In the genomic region with DNA sequence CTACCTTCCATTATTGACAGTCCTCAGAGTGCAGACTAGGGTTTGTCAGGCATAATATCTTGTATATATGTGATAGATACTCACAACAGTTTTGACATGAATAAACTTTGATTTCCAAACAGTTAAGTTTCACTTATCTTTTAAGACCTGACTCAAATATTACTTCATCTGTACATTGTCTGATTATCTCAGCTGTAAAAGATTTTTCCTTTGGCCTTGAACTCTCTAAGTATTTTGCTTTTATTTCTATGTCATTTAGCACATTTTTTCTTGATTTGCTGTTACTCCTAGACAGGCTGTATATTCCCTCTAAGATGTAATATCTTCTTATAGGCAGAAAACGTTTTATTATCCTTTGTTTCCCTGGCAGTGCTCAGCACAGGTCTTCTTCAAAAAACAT, we compare ENCODE assay signal across 17 cellular contexts.
A peak's percentile ranks its signal among the peaks of the same experiment; 100 is the strongest.
DNase-seq lines count a peak whose midpoint lies in the region; ATAC-seq and TF ChIP-seq lines count a peak whose summit lies in the region.
"Had no signal": no experiment of that assay in that cellular context is flagged by ENCODE, and none has a peak within 500 bp of the region (broad histone marks: within the 10 kb centered on the region; RNA-seq: fewer than 3 reads in every experiment).

No MANE protein-coding gene starts in this region.

- H3K9ac ChIP-seq in adipocyte (ENCODE audit: low read length), result no peak overlapping the region
- H3K9ac ChIP-seq: GM23248 had no signal

- H3K9me3 Mint-ChIP-seq in nephron, result no peaks in the 10 kb centered on the region

- no peaks in the 10 kb centered on the region for H3K9me3 ChIP-seq in adipocyte (ENCODE audit: control insufficient read depth, low read length)

- H3K4me1 Mint-ChIP-seq in nephron, result peaks cover 28% of the 10 kb centered on the region

- in situ Hi-C loops in brain microvascular endothelial cell (cut with HindIII; ENCODE audit: low pct_ligation_motif_present, low sequenced_read_pairs), result no loop called here

- H3K36me3 ChIP-seq in adipocyte (ENCODE audit: control insufficient read depth, insufficient read depth, low read length, severe bottlenecking) (peaks cover 22% of the 10 kb centered on the region), brain microvascular endothelial cell (replicated peaks) (no peaks in the 10 kb centered on the region)

- H3K4me1 ChIP-seq in adipocyte (ENCODE audit: control insufficient read depth, insufficient read depth, low read length), result no peaks in the 10 kb centered on the region

- peaks cover 18% of the 10 kb centered on the region for H3K36me3 Mint-ChIP-seq in nephron (ENCODE audit: low read depth)

- H3K4me3 ChIP-seq in adipocyte (ENCODE audit: low read length) (no peak overlapping the region), brain microvascular endothelial cell (ENCODE audit: low read depth, low read length) (no peak overlapping the region), fibroblast of the aortic adventitia (ENCODE audit: low read depth, low read length) (no peak overlapping the region), foreskin fibroblast (ENCODE audit: low read depth in 1 of 2, low read length in 2 of 2) (no peak overlapping the region)
- H3K4me3 ChIP-seq: GM23248 had no signal

- TF ChIP-seq CTCF in brain microvascular endothelial cell (IDR thresholded peaks at IDR 0.05; ENCODE audit: low read depth, low read length, missing control alignments) (no peak), fibroblast of the aortic adventitia (IDR thresholded peaks at IDR 0.05; ENCODE audit: insufficient read depth, low read length) (no peak), nephron (IDR thresholded peaks at IDR 0.05; ENCODE audit: unreplicated experiment in 3 of 3) (no peak), foreskin fibroblast (IDR thresholded peaks at IDR 0.05; ENCODE audit: low read depth, low read length) (no peak)

- no peak for ATAC-seq in GM21367 (IDR thresholded peaks at IDR 0.05; ENCODE audit: unreplicated experiment)

- H3K27ac ChIP-seq in brain microvascular endothelial cell, result peak overlapping the region; percentile 52
- H3K27ac ChIP-seq: GM23248 had no signal

- H3K4me3 Mint-ChIP-seq in nephron, result no peak overlapping the region
- H3K4me3 Mint-ChIP-seq: CD4-positive, alpha-beta memory T cell had no signal

- H3K27ac Mint-ChIP-seq in nephron, result peak overlapping the region; percentile 5 to 91 (median 78)
- H3K27ac Mint-ChIP-seq: CD4-positive, alpha-beta memory T cell had no signal

- H3K27me3 ChIP-seq in adipocyte (replicated peaks; ENCODE audit: control insufficient read depth, insufficient read depth, low read length) (no peaks in the 10 kb centered on the region), brain microvascular endothelial cell (replicated peaks) (no peaks in the 10 kb centered on the region)

- DNase-seq in adipocyte (ENCODE audit: low read depth), result peak; percentile 6
- DNase-seq in brain microvascular endothelial cell, result no peak
- peak; percentile 42 for DNase-seq in fibroblast of the aortic adventitia (ENCODE audit: low read depth)
- DNase-seq in amygdala (lab: John Stamatoyannopoulos, UW), result no peak
- no peak for DNase-seq in foreskin fibroblast
- DNase-seq: C1 segment of cervical spinal cord; Calu3; CD4-positive, alpha-beta memory T cell; COR-L47; DMS53; DMS79 treated with DMSO at 0.1 percent for 48 hours; GF-D8; GM23248; H7; HCEC 1CT had no signal

- no peaks in the 10 kb centered on the region for H3K27me3 Mint-ChIP-seq in nephron (ENCODE audit: low read depth)
- H3K27me3 Mint-ChIP-seq: CD4-positive, alpha-beta memory T cell had no signal

Comparison
In these comparisons a context has a peak if more than half of its experiments do, and no peak if none do; other contexts are left out.
1. DNase-seq: peak in adipocyte (single experiment) and fibroblast of the aortic adventitia (single experiment); none in brain microvascular endothelial cell (single experiment), amygdala (0 of 56) and foreskin fibroblast (0 of 2).